Comparison of ENCODE assay signal across 8 cellular contexts in the genomic region with DNA sequence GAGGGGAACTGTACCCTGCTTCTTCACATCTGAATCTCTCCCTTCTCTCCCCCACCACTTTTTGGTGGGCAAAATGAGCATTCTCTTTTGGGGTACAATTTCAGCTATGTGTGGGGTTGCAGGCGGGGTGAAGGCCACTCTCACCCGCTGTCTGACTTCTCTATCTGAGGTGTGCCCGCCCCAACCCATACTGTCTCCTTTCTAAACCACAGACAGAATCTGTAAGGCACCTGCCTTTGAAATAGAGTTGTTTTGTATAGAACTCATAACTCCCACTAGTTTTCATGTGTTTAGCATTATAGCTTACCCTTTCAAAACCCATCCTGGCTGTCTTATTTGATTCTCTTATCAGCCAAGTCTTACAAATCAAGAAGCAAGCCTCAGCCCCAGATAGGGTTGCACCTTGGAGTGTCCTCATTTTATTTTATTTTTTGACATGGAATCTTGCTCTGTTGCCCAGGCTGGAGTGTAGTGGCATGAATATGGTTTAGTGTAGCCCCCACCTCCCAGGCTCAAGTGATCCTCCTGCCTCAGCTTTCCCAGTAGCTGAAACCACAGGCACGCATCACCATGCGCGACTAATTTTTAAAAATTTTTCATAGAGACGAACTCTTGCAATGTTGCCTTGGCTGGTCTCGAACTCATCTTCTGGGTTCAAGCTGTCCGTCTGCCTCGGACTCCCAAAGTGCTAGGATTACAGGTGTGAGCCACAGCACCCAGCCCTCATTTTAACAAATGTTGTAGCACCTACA. TPM values are rescaled to one million over a fixed set of nuclear protein-coding genes. Genes with fewer than 3 reads are reported as not detected.
DNase-seq lines count a peak whose midpoint lies in the region; ATAC-seq, FAIRE-seq and TF ChIP-seq lines count a peak whose summit lies in the region.

No MANE protein-coding gene starts in this region.

- H3K9me3 ChIP-seq in esophagus (ENCODE audit: control insufficient read depth in 2 of 2, insufficient read depth in 1 of 2, low read depth in 1 of 2, low read length in 1 of 2) (no peaks in the 10 kb centered on the region), stomach smooth muscle (ENCODE audit: control insufficient read depth in 2 of 2, low read length in 2 of 2) (no peaks in the 10 kb centered on the region)

- peak; percentile 51 for DNase-seq in T-helper 9 cell
- no peak for DNase-seq in LoVo (ENCODE audit: low spot score)
- DNase-seq in SK-N-DZ (ENCODE audit: low spot score) = no peak
- no peak for DNase-seq in NCI-H2227 treated with DMSO at 0.1 percent for 48 hours (lab: John Stamatoyannopoulos, UW)
- DNase-seq in GM12891 (ENCODE audit: insufficient read length, low spot score) = no peak

- H3K27me3 ChIP-seq in esophagus (ENCODE audit: control insufficient read depth in 1 of 2, insufficient read depth in 2 of 2, low read length in 2 of 2) (no peaks in the 10 kb centered on the region), stomach smooth muscle (ENCODE audit: control insufficient read depth in 1 of 2, insufficient read depth in 2 of 2, low read length in 2 of 2) (no peaks in the 10 kb centered on the region)

- H3K4me3 ChIP-seq in esophagus (ENCODE audit: low read depth in 1 of 2, low read length in 2 of 2) = no peak overlapping the region
- H3K4me3 ChIP-seq in stomach smooth muscle (ENCODE audit: low read length in 2 of 2) = no peak overlapping the region

- H3K4me1 ChIP-seq in esophagus (ENCODE audit: control insufficient read depth in 2 of 2, insufficient read depth in 2 of 2, low read length in 1 of 2) (peaks cover 22 to 47% of the 10 kb centered on the region in 2 donors), stomach smooth muscle (ENCODE audit: control insufficient read depth, insufficient read depth, low read length) (peaks cover 63% of the 10 kb centered on the region)

- H3K27ac ChIP-seq in esophagus (ENCODE audit: low read depth in 2 of 2, low read length in 1 of 2) (peak overlapping the region; percentile 58 to 94), stomach smooth muscle (ENCODE audit: low read length) (peak overlapping the region; percentile 11)

- H3K36me3 ChIP-seq in esophagus (ENCODE audit: control insufficient read depth in 2 of 2, insufficient read depth in 2 of 2, low read length in 1 of 2) (peaks cover 0 to 7% of the 10 kb centered on the region in 2 donors), stomach smooth muscle (ENCODE audit: control insufficient read depth in 2 of 2, insufficient read depth in 2 of 2, low read length in 2 of 2) (peaks cover 0 to 6% of the 10 kb centered on the region in 2 donors)

- WGBS in esophagus, 2 donors = 72 to 79% methylated on average over 10 of the region's 10 CpGs

- H3K9ac ChIP-seq in stomach smooth muscle (ENCODE audit: low read length in 2 of 2) = peak overlapping the region in 1 of 2 donors; percentile 50

- peak; percentile 30 for ATAC-seq in HG02623 (IDR thresholded peaks at IDR 0.05; ENCODE audit: unreplicated experiment)

- no peak for FAIRE-seq in GM12891 (lab: Jason Lieb, UNC)

- TF ChIP-seq POLR2A in GM12891 (IDR thresholded peaks at IDR 0.05; ENCODE audit: low read depth, low read length) = no peak

TF ChIP-seq in GM12891, 5 proteins besides CTCF, POLR2A, EP300 and RAD21:
- TF ChIP-seq PAX5 (IDR thresholded peaks at IDR 0.05; ENCODE audit: insufficient read depth, low read length, severe bottlenecking) = no peak
- TF ChIP-seq TAF1 (IDR thresholded peaks at IDR 0.05; ENCODE audit: low read depth, low read length) = no peak
- no peak for TF ChIP-seq POLR2AphosphoS5 (IDR thresholded peaks at IDR 0.05; ENCODE audit: low read depth, low read length)
- TF ChIP-seq SPI1 (IDR thresholded peaks at IDR 0.05; ENCODE audit: low read depth, low read length) = no peak
- no peak for TF ChIP-seq POU2F2 (IDR thresholded peaks at IDR 0.05; ENCODE audit: low read depth, low read length)

RNA-seq across cellular contexts. Expression of gene TSPAN14, which starts 11.9 kb away (rescaled TPM):
- polyA plus RNA-seq in esophagus = 10 to 100 TPM; 50.6 to 63.2 TPM
- 34.6 and 36.3 TPM in 2 replicates for polyA plus RNA-seq in SK-N-DZ (2014; cell fraction: cytosol; rRNA removed)
- polyA plus RNA-seq in SK-N-DZ (2014; cell fraction: nucleus; rRNA removed) = 16.0 and 16.4 TPM in 2 replicates
- polyA plus RNA-seq in GM12891 (2012; ENCODE audit: low read depth, missing spikeins) = 5.2 TPM

RNA-seq across cellular contexts. Expression of gene PRXL2A, which starts 57.7 kb away (rescaled TPM):
- polyA plus RNA-seq in esophagus = 10 to 100 TPM; 47.3 to 87.9 TPM
- 94.0 and 107 TPM in 2 replicates for polyA plus RNA-seq in SK-N-DZ (2014; cell fraction: cytosol; rRNA removed)
- polyA plus RNA-seq in SK-N-DZ (2014; cell fraction: nucleus; rRNA removed) = 19.5 and 26.8 TPM in 2 replicates
- polyA plus RNA-seq in GM12891 (2012; ENCODE audit: low read depth, missing spikeins) = 10.2 TPM
